12 cellular contexts compared by ENCODE assay signal in the genomic region with DNA sequence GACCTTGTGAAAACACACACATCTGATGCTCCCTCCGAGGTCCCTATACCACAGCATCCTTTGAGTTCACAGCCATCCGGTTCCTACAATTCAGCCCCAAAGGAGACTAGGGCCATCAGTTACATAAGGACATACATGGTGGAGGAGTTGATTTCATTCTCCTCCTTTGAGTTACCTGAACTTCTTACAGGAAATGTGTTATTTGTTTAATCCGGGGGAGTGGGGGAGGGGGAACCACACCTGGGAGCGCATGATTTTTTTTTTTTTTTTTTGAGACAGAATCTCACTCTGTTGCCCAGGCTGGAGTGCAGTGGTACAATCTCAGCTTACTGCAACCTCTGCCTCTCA. TPM values are rescaled to one million over a fixed set of nuclear protein-coding genes. Genes with fewer than 3 reads are reported as not detected.
DNase-seq lines count a peak whose midpoint lies in the region; ATAC-seq and TF ChIP-seq lines count a peak whose summit lies in the region.
"Had no signal": no experiment of that assay in that cellular context is flagged by ENCODE, and none has a peak within 500 bp of the region (broad histone marks: within the 10 kb centered on the region; RNA-seq: fewer than 3 reads in every experiment).

No MANE protein-coding gene starts in this region.

- H3K27ac Mint-ChIP-seq in T-helper 1 cell treated with Interleukin-12 subunit alpha and Interleukin-12 subunit beta and Interleukin-4 antibody, amounts not matched to agents 30 μg/mL and 1 μg/mL, for 36 hours = peak overlapping the region; percentile 96
- H3K27ac Mint-ChIP-seq in T-helper 17 cell = peak overlapping the region; percentile 99

- no peak for DNase-seq in T-helper 1 cell
- no peak for DNase-seq in T-helper 17 cell
- no peak for DNase-seq in NCI-H82 treated with DMSO at 0.1 percent for 48 hours (lab: John Stamatoyannopoulos, UW; ENCODE audit: unreplicated experiment)
- DNase-seq in RPMI8226 = no peak
- DNase-seq: NCI-H526 treated with DMSO at 0.1 percent for 48 hours, tibial artery had no signal

- no peak for TF ChIP-seq CTCF in neutrophil (IDR thresholded peaks at IDR 0.05)

- ATAC-seq in HG02642 (IDR thresholded peaks at IDR 0.05; ENCODE audit: poor library complexity, unreplicated experiment) (peak; percentile 15), T-helper 17 cell (no peak), HG03565 (IDR thresholded peaks at IDR 0.05; ENCODE audit: unreplicated experiment) (no peak)

- no peaks in the 10 kb centered on the region for H3K27me3 ChIP-seq in neutrophil
- H3K27me3 ChIP-seq: tibial artery had no signal

- H3K27me3 Mint-ChIP-seq in T-helper 1 cell treated with Interleukin-12 subunit alpha and Interleukin-12 subunit beta and Interleukin-4 antibody, amounts not matched to agents 30 μg/mL and 1 μg/mL, for 36 hours (ENCODE audit: low read depth) = no peaks in the 10 kb centered on the region
- no peaks in the 10 kb centered on the region for H3K27me3 Mint-ChIP-seq in T-helper 17 cell

- peak overlapping the region; percentile 71 for H3K4me3 Mint-ChIP-seq in T-helper 1 cell treated with Interleukin-12 subunit alpha and Interleukin-12 subunit beta and Interleukin-4 antibody, amounts not matched to agents 30 μg/mL and 1 μg/mL, for 36 hours
- peak overlapping the region; percentile 88 for H3K4me3 Mint-ChIP-seq in T-helper 17 cell

- peaks cover 24% of the 10 kb centered on the region for H3K36me3 ChIP-seq in neutrophil
- H3K36me3 ChIP-seq: HAP-1, tibial artery had no signal

- no peak overlapping the region for H3K4me3 ChIP-seq in neutrophil (ENCODE audit: low read depth in 1 of 2, low read length in 1 of 2)
- H3K4me3 ChIP-seq: HAP-1, tibial artery had no signal

- H3K4me1 ChIP-seq in neutrophil (ENCODE audit: control insufficient read depth in 1 of 2, insufficient read depth in 1 of 2, low read depth in 1 of 2, low read length in 1 of 2) = peaks cover 85 to 95% of the 10 kb centered on the region in 2 experiments

- peaks cover 74% of the 10 kb centered on the region for H3K36me3 Mint-ChIP-seq in T-helper 1 cell treated with Interleukin-12 subunit alpha and Interleukin-12 subunit beta and Interleukin-4 antibody, amounts not matched to agents 30 μg/mL and 1 μg/mL, for 36 hours (ENCODE audit: low read depth)
- peaks cover 6% of the 10 kb centered on the region for H3K36me3 Mint-ChIP-seq in T-helper 17 cell (ENCODE audit: low read depth)

- no peaks in the 10 kb centered on the region for H3K9me3 ChIP-seq in T-helper 17 cell (ENCODE audit: control insufficient read depth, low read length, poor library complexity, severe bottlenecking)
- no peaks in the 10 kb centered on the region for H3K9me3 ChIP-seq in neutrophil
- H3K9me3 ChIP-seq: HAP-1, tibial artery had no signal

- peaks cover 92% of the 10 kb centered on the region for H3K4me1 Mint-ChIP-seq in T-helper 1 cell treated with Interleukin-12 subunit alpha and Interleukin-12 subunit beta and Interleukin-4 antibody, amounts not matched to agents 30 μg/mL and 1 μg/mL, for 36 hours (ENCODE audit: low read depth)
- H3K4me1 Mint-ChIP-seq in T-helper 17 cell = peaks cover 91% of the 10 kb centered on the region

- peak overlapping the region; percentile 91 for H3K27ac ChIP-seq in neutrophil
- H3K27ac ChIP-seq: 22Rv1, tibial artery had no signal

- no peaks in the 10 kb centered on the region for H3K9me3 Mint-ChIP-seq in T-helper 1 cell treated with Interleukin-12 subunit alpha and Interleukin-12 subunit beta and Interleukin-4 antibody, amounts not matched to agents 30 μg/mL and 1 μg/mL, for 36 hours

RNA-seq across cellular contexts. Expression of gene SEMA4D, which starts 30.7 kb away (rescaled TPM):
- total RNA-seq in T-helper 17 cell = 100 to 1,000 TPM; 250 to 312 TPM
